Comparison of ENCODE assay signal across 1 cellular context in the genomic region with DNA sequence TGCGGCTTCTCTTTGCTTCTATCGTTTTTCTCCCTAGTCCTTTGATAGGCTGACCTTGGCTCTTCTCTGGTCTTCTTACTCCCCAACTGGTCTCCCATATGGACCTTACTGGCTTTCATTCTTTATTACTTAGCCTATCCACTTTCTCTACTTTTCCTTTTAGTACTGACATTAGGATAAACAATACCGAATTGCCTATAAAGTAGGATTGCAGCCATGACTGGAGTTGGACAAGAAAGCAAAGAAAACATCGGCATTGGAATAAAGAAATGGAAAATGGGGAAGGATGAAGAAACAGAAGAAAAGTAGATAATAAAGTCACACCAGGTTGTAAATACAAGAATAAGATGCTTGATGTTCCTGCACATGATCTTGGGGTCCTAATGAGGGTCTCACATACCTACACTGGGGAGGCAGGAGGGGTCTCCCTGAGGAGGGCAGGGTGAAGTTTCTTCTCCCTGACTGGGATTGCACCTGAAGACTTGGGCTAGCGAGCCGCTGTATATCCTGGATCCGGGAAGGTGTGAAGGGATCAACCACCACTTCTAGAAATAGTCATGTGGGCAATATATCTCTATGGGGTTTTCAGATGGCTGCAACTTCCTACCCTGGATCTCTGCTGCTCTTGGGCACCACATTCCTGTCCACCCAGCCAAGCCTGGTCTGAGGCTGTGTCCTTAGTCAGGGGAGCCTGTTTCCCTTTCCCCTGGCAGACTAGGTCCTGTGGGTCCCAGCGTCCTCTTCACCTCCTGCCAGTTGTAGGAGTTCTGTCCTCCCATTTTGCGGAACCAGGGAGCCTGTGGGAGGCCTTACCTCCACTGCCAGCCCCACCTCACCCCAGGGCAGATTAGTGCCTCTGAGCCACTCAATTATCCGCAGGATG.
TF ChIP-seq lines count a peak whose summit lies in the region.

No MANE protein-coding gene starts in this region.

TF ChIP-seq in WTC11, 78 proteins besides CTCF, POLR2A, EP300 and RAD21 (continued from another document):
- TF ChIP-seq, protein P1, sequence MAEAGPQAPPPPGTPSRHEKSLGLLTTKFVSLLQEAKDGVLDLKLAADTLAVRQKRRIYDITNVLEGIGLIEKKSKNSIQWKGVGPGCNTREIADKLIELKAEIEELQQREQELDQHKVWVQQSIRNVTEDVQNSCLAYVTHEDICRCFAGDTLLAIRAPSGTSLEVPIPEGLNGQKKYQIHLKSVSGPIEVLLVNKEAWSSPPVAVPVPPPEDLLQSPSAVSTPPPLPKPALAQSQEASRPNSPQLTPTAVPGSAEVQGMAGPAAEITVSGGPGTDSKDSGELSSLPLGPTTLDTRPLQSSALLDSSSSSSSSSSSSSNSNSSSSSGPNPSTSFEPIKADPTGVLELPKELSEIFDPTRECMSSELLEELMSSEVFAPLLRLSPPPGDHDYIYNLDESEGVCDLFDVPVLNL (CRISPR knock-in tag; IDR thresholded peaks at IDR 0.05; ENCODE audit: borderline replicate concordance, low read depth): no peak
- TF ChIP-seq, protein P2, sequence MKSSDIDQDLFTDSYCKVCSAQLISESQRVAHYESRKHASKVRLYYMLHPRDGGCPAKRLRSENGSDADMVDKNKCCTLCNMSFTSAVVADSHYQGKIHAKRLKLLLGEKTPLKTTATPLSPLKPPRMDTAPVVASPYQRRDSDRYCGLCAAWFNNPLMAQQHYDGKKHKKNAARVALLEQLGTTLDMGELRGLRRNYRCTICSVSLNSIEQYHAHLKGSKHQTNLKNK (CRISPR knock-in tag; IDR thresholded peaks at IDR 0.05): no peak
- TF ChIP-seq, protein P3, sequence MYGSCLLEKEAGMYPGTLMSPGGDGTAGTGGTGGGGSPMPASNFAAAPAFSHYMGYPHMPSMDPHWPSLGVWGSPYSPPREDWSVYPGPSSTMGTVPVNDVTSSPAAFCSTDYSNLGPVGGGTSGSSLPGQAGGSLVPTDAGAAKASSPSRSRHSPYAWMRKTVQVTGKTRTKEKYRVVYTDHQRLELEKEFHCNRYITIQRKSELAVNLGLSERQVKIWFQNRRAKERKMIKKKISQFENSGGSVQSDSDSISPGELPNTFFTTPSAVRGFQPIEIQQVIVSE (CRISPR knock-in tag; IDR thresholded peaks at IDR 0.05; ENCODE audit: borderline replicate concordance): no peak
- TF ChIP-seq TEAD4 (CRISPR knock-in tag; IDR thresholded peaks at IDR 0.05) (no peak), PRRX2 (CRISPR knock-in tag; IDR thresholded peaks at IDR 0.05) (no peak), RORB (CRISPR knock-in tag; IDR thresholded peaks at IDR 0.05) (no peak), GABPB1 (CRISPR knock-in tag; IDR thresholded peaks at IDR 0.05) (no peak), SMAD4 (CRISPR knock-in tag; IDR thresholded peaks at IDR 0.05) (no peak), ZNF121 (CRISPR knock-in tag; IDR thresholded peaks at IDR 0.05) (no peak)
- TF ChIP-seq, protein P4, sequence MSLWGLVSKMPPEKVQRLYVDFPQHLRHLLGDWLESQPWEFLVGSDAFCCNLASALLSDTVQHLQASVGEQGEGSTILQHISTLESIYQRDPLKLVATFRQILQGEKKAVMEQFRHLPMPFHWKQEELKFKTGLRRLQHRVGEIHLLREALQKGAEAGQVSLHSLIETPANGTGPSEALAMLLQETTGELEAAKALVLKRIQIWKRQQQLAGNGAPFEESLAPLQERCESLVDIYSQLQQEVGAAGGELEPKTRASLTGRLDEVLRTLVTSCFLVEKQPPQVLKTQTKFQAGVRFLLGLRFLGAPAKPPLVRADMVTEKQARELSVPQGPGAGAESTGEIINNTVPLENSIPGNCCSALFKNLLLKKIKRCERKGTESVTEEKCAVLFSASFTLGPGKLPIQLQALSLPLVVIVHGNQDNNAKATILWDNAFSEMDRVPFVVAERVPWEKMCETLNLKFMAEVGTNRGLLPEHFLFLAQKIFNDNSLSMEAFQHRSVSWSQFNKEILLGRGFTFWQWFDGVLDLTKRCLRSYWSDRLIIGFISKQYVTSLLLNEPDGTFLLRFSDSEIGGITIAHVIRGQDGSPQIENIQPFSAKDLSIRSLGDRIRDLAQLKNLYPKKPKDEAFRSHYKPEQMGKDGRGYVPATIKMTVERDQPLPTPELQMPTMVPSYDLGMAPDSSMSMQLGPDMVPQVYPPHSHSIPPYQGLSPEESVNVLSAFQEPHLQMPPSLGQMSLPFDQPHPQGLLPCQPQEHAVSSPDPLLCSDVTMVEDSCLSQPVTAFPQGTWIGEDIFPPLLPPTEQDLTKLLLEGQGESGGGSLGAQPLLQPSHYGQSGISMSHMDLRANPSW (CRISPR knock-in tag; conservative IDR thresholded peaks at IDR 0.05; ENCODE audit: low read depth): no peak
